2 cellular contexts compared by ENCODE assay signal in the genomic region with DNA sequence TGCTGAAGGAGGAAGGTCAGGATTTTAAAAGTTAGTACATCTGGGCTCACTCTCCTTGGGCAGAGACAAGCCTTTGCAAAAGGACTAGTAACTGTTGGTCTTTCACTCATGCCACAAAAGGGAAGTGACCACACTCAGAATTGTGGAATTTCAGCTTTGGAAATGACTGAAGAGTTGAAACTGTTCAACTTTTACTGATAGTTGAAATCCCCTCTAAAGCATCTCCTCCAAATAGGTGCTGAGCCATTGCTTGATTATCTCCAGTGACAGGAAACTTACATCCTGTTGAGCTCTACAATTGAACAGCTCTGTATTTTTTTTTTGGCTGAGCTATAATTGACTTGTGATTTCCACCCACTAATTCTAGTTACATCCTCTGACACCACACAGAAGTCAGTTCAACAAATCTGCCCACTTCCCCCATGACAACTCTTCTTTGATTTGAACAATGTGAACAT.
A peak's percentile ranks its signal among the peaks of the same experiment; 100 is the strongest.
TF ChIP-seq lines count a peak whose summit lies in the region.

No MANE protein-coding gene starts in this region.

TF ChIP-seq in IMR-90, 13 proteins besides CTCF, POLR2A, EP300 and RAD21:
- TF ChIP-seq FOS (IDR thresholded peaks at IDR 0.05; ENCODE audit: low read depth, low read length) (no peak), SMC3 (IDR thresholded peaks at IDR 0.05; ENCODE audit: low read depth, low read length) (no peak), CHD1 (IDR thresholded peaks at IDR 0.05; ENCODE audit: low read depth, low read length) (no peak), NFE2L2 (IDR thresholded peaks at IDR 0.05; ENCODE audit: low read depth, low read length) (no peak), MXI1 (IDR thresholded peaks at IDR 0.05; ENCODE audit: borderline replicate concordance, low read depth, low read length) (no peak), RFX5 (IDR thresholded peaks at IDR 0.05; ENCODE audit: low read depth, low read length) (no peak), MAFK (IDR thresholded peaks at IDR 0.05; ENCODE audit: low read depth, low read length) (no peak), MAZ (IDR thresholded peaks at IDR 0.05; ENCODE audit: borderline replicate concordance, low read depth, low read length) (no peak), CEBPB (IDR thresholded peaks at IDR 0.05; ENCODE audit: low read depth, low read length) (no peak)
- TF ChIP-seq, protein P1, sequence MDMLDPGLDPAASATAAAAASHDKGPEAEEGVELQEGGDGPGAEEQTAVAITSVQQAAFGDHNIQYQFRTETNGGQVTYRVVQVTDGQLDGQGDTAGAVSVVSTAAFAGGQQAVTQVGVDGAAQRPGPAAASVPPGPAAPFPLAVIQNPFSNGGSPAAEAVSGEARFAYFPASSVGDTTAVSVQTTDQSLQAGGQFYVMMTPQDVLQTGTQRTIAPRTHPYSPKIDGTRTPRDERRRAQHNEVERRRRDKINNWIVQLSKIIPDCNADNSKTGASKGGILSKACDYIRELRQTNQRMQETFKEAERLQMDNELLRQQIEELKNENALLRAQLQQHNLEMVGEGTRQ (IDR thresholded peaks at IDR 0.05; ENCODE audit: low read depth, low read length), result no peak
- TF ChIP-seq, protein P2, sequence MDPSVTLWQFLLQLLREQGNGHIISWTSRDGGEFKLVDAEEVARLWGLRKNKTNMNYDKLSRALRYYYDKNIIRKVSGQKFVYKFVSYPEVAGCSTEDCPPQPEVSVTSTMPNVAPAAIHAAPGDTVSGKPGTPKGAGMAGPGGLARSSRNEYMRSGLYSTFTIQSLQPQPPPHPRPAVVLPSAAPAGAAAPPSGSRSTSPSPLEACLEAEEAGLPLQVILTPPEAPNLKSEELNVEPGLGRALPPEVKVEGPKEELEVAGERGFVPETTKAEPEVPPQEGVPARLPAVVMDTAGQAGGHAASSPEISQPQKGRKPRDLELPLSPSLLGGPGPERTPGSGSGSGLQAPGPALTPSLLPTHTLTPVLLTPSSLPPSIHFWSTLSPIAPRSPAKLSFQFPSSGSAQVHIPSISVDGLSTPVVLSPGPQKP (IDR thresholded peaks at IDR 0.05; ENCODE audit: borderline replicate concordance, low read depth, low read length), result no peak
TF ChIP-seq in IMR-90: peak in this region for 0.

TF ChIP-seq in GM12878, 131 proteins besides CTCF, POLR2A, EP300 and RAD21:
- TF ChIP-seq SPI1 (IDR thresholded peaks at IDR 0.05; ENCODE audit: borderline replicate concordance, insufficient read depth, low read depth, low read length) (peak; percentile 58; the same call in 1 of the 2 replicates), JUNB (IDR thresholded peaks at IDR 0.05) (peak; percentile 39; the same call in 1 of the 2 replicates), MEF2A (IDR thresholded peaks at IDR 0.05; ENCODE audit: insufficient read depth, low read depth, low read length) (0 out of 2 replicates have a peak, but pooled peaks have one; percentile 5), RUNX3 (IDR thresholded peaks at IDR 0.05; ENCODE audit: low read length) (peak; percentile 57), NFIC (IDR thresholded peaks at IDR 0.05; ENCODE audit: low read depth, low read length) (peak; percentile 42; the same call in 1 of the 2 replicates), IKZF2 (IDR thresholded peaks at IDR 0.05) (no peak), HDAC2 (IDR thresholded peaks at IDR 0.05) (no peak), IRF4 (IDR thresholded peaks at IDR 0.05; ENCODE audit: low read depth, low read length) (0 out of 2 replicates have a peak, but pooled peaks have one; percentile 13)
- TF ChIP-seq, protein P3, sequence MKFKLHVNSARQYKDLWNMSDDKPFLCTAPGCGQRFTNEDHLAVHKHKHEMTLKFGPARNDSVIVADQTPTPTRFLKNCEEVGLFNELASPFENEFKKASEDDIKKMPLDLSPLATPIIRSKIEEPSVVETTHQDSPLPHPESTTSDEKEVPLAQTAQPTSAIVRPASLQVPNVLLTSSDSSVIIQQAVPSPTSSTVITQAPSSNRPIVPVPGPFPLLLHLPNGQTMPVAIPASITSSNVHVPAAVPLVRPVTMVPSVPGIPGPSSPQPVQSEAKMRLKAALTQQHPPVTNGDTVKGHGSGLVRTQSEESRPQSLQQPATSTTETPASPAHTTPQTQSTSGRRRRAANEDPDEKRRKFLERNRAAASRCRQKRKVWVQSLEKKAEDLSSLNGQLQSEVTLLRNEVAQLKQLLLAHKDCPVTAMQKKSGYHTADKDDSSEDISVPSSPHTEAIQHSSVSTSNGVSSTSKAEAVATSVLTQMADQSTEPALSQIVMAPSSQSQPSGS (IDR thresholded peaks at IDR 0.05; ENCODE audit: low read length), result peak; percentile 39; the same call in 1 of the 2 replicates
